ENCODE assay signal across 13 cellular contexts in genomic region chr2:80086831-80087230, GRCh38.
DNase-seq lines count a peak whose midpoint lies in the region; ATAC-seq, FAIRE-seq and TF ChIP-seq lines count a peak whose summit lies in the region.
"Had no signal": no experiment of that assay in that cellular context is flagged by ENCODE, and none has a peak within 500 bp of the region (broad histone marks: within the 10 kb centered on the region; RNA-seq: fewer than 3 reads in every experiment).

No MANE protein-coding gene starts in this region.

- peaks cover 8% of the 10 kb centered on the region for H3K4me1 ChIP-seq in mesodermal cell (ENCODE audit: control insufficient read depth, insufficient read depth, low read length, poor library complexity, severe bottlenecking)
- H3K4me1 ChIP-seq: right atrium auricular region, suprapubic skin had no signal

- 80 to 100% methylated on average over 1 of the region's 2 CpGs for WGBS in mesodermal cell (ENCODE audit: insufficient coverage in 2 of 2), 2 experiments

- ATAC-seq in HG03139 (IDR thresholded peaks at IDR 0.05; ENCODE audit: unreplicated experiment) (no peak), GM21528 (IDR thresholded peaks at IDR 0.05; ENCODE audit: low FRiP score, unreplicated experiment) (no peak)

- H3K9me3 ChIP-seq in mesodermal cell (ENCODE audit: control insufficient read depth, low read length), result no peaks in the 10 kb centered on the region
- H3K9me3 ChIP-seq: right atrium auricular region, suprapubic skin had no signal

- no peak for TF ChIP-seq CTCF in bronchial epithelial cell (IDR thresholded peaks at IDR 0.05; ENCODE audit: insufficient read depth, low read length, severe bottlenecking)

- H3K27ac ChIP-seq in mesodermal cell (ENCODE audit: low read depth, low read length, severe bottlenecking), result peak overlapping the region; percentile 46
- H3K27ac ChIP-seq: right atrium auricular region, suprapubic skin had no signal

- no peak for FAIRE-seq in bronchial epithelial cell (lab: Jason Lieb, UNC)

- no peaks in the 10 kb centered on the region for H3K27me3 ChIP-seq in bronchial epithelial cell (ENCODE audit: control insufficient read depth, insufficient read depth, low read length)
- H3K27me3 ChIP-seq: right atrium auricular region, suprapubic skin had no signal

- H3K36me3 ChIP-seq in bronchial epithelial cell (ENCODE audit: control insufficient read depth, insufficient read depth, low read length) (no peaks in the 10 kb centered on the region), mesodermal cell (ENCODE audit: control insufficient read depth, insufficient read depth, low read length) (no peaks in the 10 kb centered on the region)
- H3K36me3 ChIP-seq: right atrium auricular region, suprapubic skin had no signal

- DNase-seq in D341Med (ENCODE audit: low spot score) (peak; percentile 14), NCI-H524 treated with DMSO at 0.1 percent for 48 hours (lab: John Stamatoyannopoulos, UW) (peak; percentile 45), bronchial epithelial cell (ENCODE audit: low read depth) (peak; percentile 8), GOT3 (lab: John Stamatoyannopoulos, UW) (no peak), NCI-H2107 (lab: John Stamatoyannopoulos, UW) (no peak)
- DNase-seq: activated CD8-positive, alpha-beta memory T cell treated with anti-CD3 and anti-CD28 coated beads, Interleukin-2, amount 50 U/mL, for 48 hours; effector CD4-positive, alpha-beta T cell; NCI-H1930 had no signal

- H3K4me3 ChIP-seq in bronchial epithelial cell (ENCODE audit: low read depth, low read length) (no peak overlapping the region), mesodermal cell (ENCODE audit: extremely low read depth, insufficient read depth, low read length, poor library complexity, severe bottlenecking) (no peak overlapping the region)
- H3K4me3 ChIP-seq: right atrium auricular region, suprapubic skin had no signal

Comparison
In these comparisons a context has a peak if more than half of its experiments do, and no peak if none do; other contexts are left out.
1. DNase-seq: peak in D341Med (single experiment), NCI-H524 treated with DMSO at 0.1 percent for 48 hours (single experiment) and bronchial epithelial cell (single experiment); none in GOT3 (single experiment) and NCI-H2107 (single experiment).